In the genomic region with DNA sequence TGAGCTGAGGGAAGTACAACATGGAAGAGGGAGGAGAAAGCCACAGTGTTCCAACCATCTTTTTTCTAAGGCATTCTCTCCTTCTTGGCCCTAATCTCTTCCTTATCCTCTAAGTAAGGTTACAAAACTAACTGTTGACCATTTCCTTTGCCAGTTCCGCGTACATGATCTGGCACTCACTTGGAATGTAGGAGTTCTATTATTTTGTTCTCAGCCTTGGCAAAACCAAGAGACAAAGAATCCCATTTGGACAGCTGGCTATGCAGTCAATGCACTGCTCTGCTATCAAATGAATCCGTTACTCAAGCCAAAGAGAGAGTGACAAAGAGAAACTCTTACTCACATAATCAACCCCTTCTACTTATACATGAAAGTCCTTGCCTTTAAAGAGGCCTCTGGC, we compare ENCODE assay signal across 20 cellular contexts.
A peak's percentile ranks its signal among the peaks of the same experiment; 100 is the strongest.
DNase-seq lines count a peak whose midpoint lies in the region; ATAC-seq and TF ChIP-seq lines count a peak whose summit lies in the region.
"Had no signal": no experiment of that assay in that cellular context is flagged by ENCODE, and none has a peak within 500 bp of the region (broad histone marks: within the 10 kb centered on the region; RNA-seq: fewer than 3 reads in every experiment).

No MANE protein-coding gene starts in this region.

- H4K20me1 ChIP-seq in hepatocyte (ENCODE audit: insufficient read depth, poor library complexity, severe bottlenecking), result no peaks in the 10 kb centered on the region
- H4K20me1 ChIP-seq: BLaER1 treated with 17β-estradiol and CSF1 and Interleukin-3, amounts not matched to agents 10 nM and 100 nM had no signal

- WGBS in esophagus muscularis mucosa, result 77% methylated on average over 3 of the region's 3 CpGs
- 91% methylated on average over 3 of the region's 3 CpGs for WGBS in hepatocyte (ENCODE audit: low lambda C conversion rate, missing lambda C conversion rate)

- no peak overlapping the region for H3K27ac ChIP-seq in esophagus muscularis mucosa (replicated peaks in 1 of 4)
- no peak overlapping the region for H3K27ac ChIP-seq in hepatocyte
- H3K27ac ChIP-seq: BLaER1 treated with 17β-estradiol and CSF1 and Interleukin-3, amounts not matched to agents 10 nM and 100 nM; KMS-11 had no signal

- peak; percentile 80 for ATAC-seq in left ventricle myocardium superior
- ATAC-seq in GM19351 (IDR thresholded peaks at IDR 0.05; ENCODE audit: unreplicated experiment), result no peak
- ATAC-seq: HepG2, Panc1 had no signal

- H3K79me2 ChIP-seq in hepatocyte, result no peaks in the 10 kb centered on the region

- TF ChIP-seq POLR2A in esophagus muscularis mucosa (IDR thresholded peaks at IDR 0.05; ENCODE audit: low read depth), result no peak

- H3K4me3 ChIP-seq in esophagus muscularis mucosa (no peak overlapping the region), hepatocyte (no peak overlapping the region)
- H3K4me3 ChIP-seq: BLaER1 treated with 17β-estradiol and CSF1 and Interleukin-3, amounts not matched to agents 10 nM and 100 nM; MG63 had no signal

- H3K9me3 ChIP-seq in esophagus muscularis mucosa (no peaks in the 10 kb centered on the region), hepatocyte (ENCODE audit: low read depth) (no peaks in the 10 kb centered on the region)
- H3K9me3 ChIP-seq: BLaER1 treated with 17β-estradiol and CSF1 and Interleukin-3, amounts not matched to agents 10 nM and 100 nM; MG63 had no signal

- TF ChIP-seq CTCF in esophagus muscularis mucosa (IDR thresholded peaks at IDR 0.05) (no peak), hepatocyte (IDR thresholded peaks at IDR 0.05; ENCODE audit: poor library complexity) (no peak)

- no peak overlapping the region for H3K4me2 ChIP-seq in hepatocyte
- H3K4me2 ChIP-seq: BLaER1 treated with 17β-estradiol and CSF1 and Interleukin-3, amounts not matched to agents 10 nM and 100 nM; KMS-11 had no signal

- no peak overlapping the region for H2AFZ ChIP-seq in hepatocyte

- H3K9me2 ChIP-seq in hepatocyte (replicated peaks; ENCODE audit: insufficient read depth), result no peaks in the 10 kb centered on the region

- peak; percentile 19 for DNase-seq in NCI-H446 treated with DMSO at 0.1 percent for 48 hours (lab: John Stamatoyannopoulos, UW)
- peak; percentile 8 for DNase-seq in esophagus muscularis mucosa (ENCODE audit: extremely low spot score)
- no peak for DNase-seq in left ventricle myocardium superior
- DNase-seq in superior temporal gyrus (ENCODE audit: extremely low spot score), result peak; percentile 69
- no peak for DNase-seq in T1000 (lab: John Stamatoyannopoulos, UW)
- no peak for DNase-seq in hepatocyte (ENCODE audit: low spot score)
- DNase-seq in NCI-H226, result no peak
- DNase-seq: H7, MG63, NCI-H1092 treated with DMSO at 0.1 percent for 48 hours, NCI-H1694 treated with DMSO at 0.1 percent for 48 hours, NCI-H2171, NCI-H510A, NCI-H82, SHP77 had no signal

- intact Hi-C loops in esophagus muscularis mucosa (cut with DNase I), result no loop called here
- intact Hi-C loops in left ventricle myocardium superior (cut with micrococcal nuclease), result no loop called here

- no peaks in the 10 kb centered on the region for H3K27me3 ChIP-seq in esophagus muscularis mucosa
- no peaks in the 10 kb centered on the region for H3K27me3 ChIP-seq in hepatocyte
- H3K27me3 ChIP-seq: BLaER1 treated with 17β-estradiol and CSF1 and Interleukin-3, amounts not matched to agents 10 nM and 100 nM had no signal

- TF ChIP-seq EP300 in esophagus muscularis mucosa (IDR thresholded peaks at IDR 0.05), result no peak

- H3K4me1 ChIP-seq in esophagus muscularis mucosa, result peaks cover 0 to 3% (median 0%) of the 10 kb centered on the region in 4 donors
- H3K4me1 ChIP-seq in hepatocyte (ENCODE audit: insufficient read depth), result no peaks in the 10 kb centered on the region
- H3K4me1 ChIP-seq: BLaER1 treated with 17β-estradiol and CSF1 and Interleukin-3, amounts not matched to agents 10 nM and 100 nM had no signal

- H3K36me3 ChIP-seq in esophagus muscularis mucosa (no peaks in the 10 kb centered on the region), hepatocyte (replicated peaks; ENCODE audit: insufficient read depth, low read depth) (no peaks in the 10 kb centered on the region)
- H3K36me3 ChIP-seq: BLaER1 treated with 17β-estradiol and CSF1 and Interleukin-3, amounts not matched to agents 10 nM and 100 nM; MG63 had no signal

Comparison
In these comparisons a context has a peak if more than half of its experiments do, and no peak if none do; other contexts are left out.
1. DNase-seq: peak in NCI-H446 treated with DMSO at 0.1 percent for 48 hours (single experiment), esophagus muscularis mucosa (single experiment) and superior temporal gyrus (single experiment); none in left ventricle myocardium superior (single experiment), T1000 (single experiment), hepatocyte (single experiment) and NCI-H226 (single experiment).